In the genomic region with DNA sequence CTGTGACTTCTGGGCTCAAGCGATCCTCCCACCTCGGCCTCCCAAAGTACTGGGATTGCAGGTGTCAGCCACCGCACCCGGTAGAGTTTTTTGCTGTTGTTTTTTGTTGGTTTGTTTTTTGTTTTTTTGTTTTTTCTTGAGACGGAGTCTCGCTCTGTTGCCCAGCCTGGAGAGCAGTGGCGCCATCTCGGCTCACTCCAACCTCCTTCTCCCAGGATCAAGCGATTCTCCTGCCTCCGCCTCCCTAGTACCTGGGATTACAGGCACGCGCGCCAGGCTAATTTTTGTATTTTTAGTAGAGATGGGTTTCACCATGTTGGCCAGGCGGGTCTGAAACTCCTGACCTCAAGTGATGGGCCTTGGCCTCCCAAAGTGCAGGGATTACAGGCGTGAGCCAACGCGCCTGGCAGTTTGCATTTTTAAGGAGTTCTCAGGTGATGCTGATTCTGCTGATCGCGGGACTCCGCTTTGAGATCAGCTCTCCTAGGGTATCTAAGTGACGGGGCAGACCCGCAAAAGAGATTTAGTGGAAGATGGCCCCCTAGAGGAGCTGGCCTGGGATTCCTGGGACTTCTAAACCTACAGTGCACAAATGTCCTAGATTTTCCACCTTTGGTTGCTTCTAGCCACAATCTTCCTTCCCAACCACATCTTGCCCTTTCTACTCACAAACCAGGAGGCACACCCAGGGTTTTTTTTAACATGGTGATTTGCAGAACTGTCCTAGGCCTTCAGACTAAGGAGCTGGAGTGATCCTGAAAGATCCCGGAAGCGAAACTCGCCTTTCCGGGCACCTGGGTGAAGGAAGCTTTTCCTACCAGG, we compare ENCODE assay signal across 8 cellular contexts. TPM values are rescaled to one million over a fixed set of nuclear protein-coding genes. Genes with fewer than 3 reads are reported as not detected.
DNase-seq lines count a peak whose midpoint lies in the region; ATAC-seq, FAIRE-seq and TF ChIP-seq lines count a peak whose summit lies in the region.

No MANE protein-coding gene starts in this region.

- H3K27me3 ChIP-seq in Panc1 (ENCODE audit: control insufficient read depth, insufficient read depth, low read length) (no peaks in the 10 kb centered on the region), esophagus (ENCODE audit: control insufficient read depth in 1 of 2, insufficient read depth in 2 of 2, low read length in 2 of 2) (no peaks in the 10 kb centered on the region)

- H3K9me3 ChIP-seq in Panc1 (ENCODE audit: control insufficient read depth, insufficient read depth, low read depth, low read length): no peaks in the 10 kb centered on the region
- H3K9me3 ChIP-seq in esophagus (ENCODE audit: control insufficient read depth in 2 of 2, insufficient read depth in 1 of 2, low read depth in 1 of 2, low read length in 1 of 2): no peaks in the 10 kb centered on the region

- no peaks in the 10 kb centered on the region for H3K36me3 ChIP-seq in Panc1 (ENCODE audit: control insufficient read depth, insufficient read depth, low read length)
- H3K36me3 ChIP-seq in esophagus (ENCODE audit: control insufficient read depth in 2 of 2, insufficient read depth in 2 of 2, low read length in 1 of 2): no peaks in the 10 kb centered on the region

- intact Hi-C loops in Panc1 (cut with micrococcal nuclease; ENCODE audit: unreplicated experiment): no loop called here

- TF ChIP-seq CTCF in GM12865 (IDR thresholded peaks at IDR 0.05; ENCODE audit: insufficient read depth, low read depth, low read length, missing control alignments) (no peak), Panc1 (IDR thresholded peaks at IDR 0.05) (no peak; the same call in 1 of the 2 replicates), osteocyte (IDR thresholded peaks at IDR 0.05) (peak; percentile 33), D721Med (IDR thresholded peaks at IDR 0.05; ENCODE audit: insufficient read depth, missing control alignments) (no peak)

- H3K4me3 Mint-ChIP-seq in osteocyte (ENCODE audit: unreplicated experiment): peak overlapping the region; percentile 89

- no peak for FAIRE-seq in D721Med (lab: Jason Lieb, UNC)

- WGBS in esophagus, 2 donors: 78 to 82% methylated on average over 26 of the region's 26 CpGs

- ATAC-seq in Panc1: peak; percentile 57

- POLR2A ChIA-PET in Panc1 (lab: Charles Lee): interaction anchor here (1.7 kb wide), 1 partner anchor 18 kb away, joined by 5 read pairs; no protein-coding TSS in a partner anchor

- H3K27ac Mint-ChIP-seq in osteocyte (ENCODE audit: unreplicated experiment): peak overlapping the region; percentile 94

- peaks cover 7% of the 10 kb centered on the region for H3K36me3 Mint-ChIP-seq in osteocyte (ENCODE audit: unreplicated experiment)

- H3K27ac ChIP-seq in Panc1 (ENCODE audit: low read length): peak overlapping the region; percentile 94
- no peak overlapping the region for H3K27ac ChIP-seq in esophagus (ENCODE audit: low read depth in 2 of 2, low read length in 1 of 2)

- H3K4me3 ChIP-seq in GM12865 (ENCODE audit: low read depth, low read length) (peak overlapping the region; percentile 79), Panc1 (ENCODE audit: low read depth in 2 of 2, low read length in 2 of 2) (peak overlapping the region; percentile 82 to 94), esophagus (ENCODE audit: low read depth in 1 of 2, low read length in 2 of 2) (peak overlapping the region; percentile 55 to 64)

- no TSS peak for BruUV-seq in Panc1 (replicated peaks; lab: Mats Ljungman, UMichigan)

- H3K4me1 Mint-ChIP-seq in osteocyte (ENCODE audit: unreplicated experiment): peaks cover 29% of the 10 kb centered on the region

- in situ Hi-C loops in ACHN (cut with HindIII; ENCODE audit: low pct_ligation_motif_present, low pct_unique_long_range_greater_than_20kb, low sequenced_read_pairs) (no loop called here), Panc1 (cut with HindIII; ENCODE audit: low pct_unique_long_range_greater_than_20kb, low sequenced_read_pairs) (no loop called here)

- DNase-seq in ACHN (peak; percentile 18), GM12865 (ENCODE audit: low read depth) (peak; percentile 28), Panc1 (ENCODE audit: low read depth, low spot score) (peak; percentile 42), osteocyte (ENCODE audit: extremely low spot score, unreplicated experiment) (no peak), globus pallidus (ENCODE audit: low spot score) (no peak), midbrain (lab: John Stamatoyannopoulos, UW) (no peak), D721Med (ENCODE audit: insufficient read length, low spot score) (no peak)

- H3K4me1 ChIP-seq in Panc1 (ENCODE audit: control insufficient read depth, insufficient read depth, low read length) (peaks cover 8% of the 10 kb centered on the region; the same call in 1 of the 2 replicates), esophagus (ENCODE audit: control insufficient read depth in 2 of 2, insufficient read depth in 2 of 2, low read length in 1 of 2) (no peaks in the 10 kb centered on the region)

- H3K27me3 Mint-ChIP-seq in osteocyte (ENCODE audit: unreplicated experiment): peaks cover 4% of the 10 kb centered on the region

- H3K9me3 Mint-ChIP-seq in osteocyte (ENCODE audit: unreplicated experiment): no peaks in the 10 kb centered on the region

- CTCF ChIA-PET in Panc1 (lab: Charles Lee): interaction anchor here (0.6 to 1.8 kb wide), 5 partner anchors 15 to 80 kb away, joined by 3 to 13 read pairs (median 4); no protein-coding TSS in a partner anchor

RNA-seq across cellular contexts. Expression of a gene that starts 45.2 kb away (rescaled TPM):
- total RNA-seq in Panc1 (2021; ENCODE audit: unreplicated experiment) (not detected), osteocyte (not detected in 2 replicates)
- not detected for polyA plus RNA-seq in Panc1 (2012; ENCODE audit: insufficient read length)
- polyA plus RNA-seq in esophagus: not detected

RNA-seq across cellular contexts. Expression of a gene that starts 45.9 kb away (rescaled TPM):
- total RNA-seq in Panc1 (2021; ENCODE audit: unreplicated experiment) (9.6 TPM), osteocyte (4.1 and 4.5 TPM in 2 replicates)
- polyA plus RNA-seq in Panc1 (2012; ENCODE audit: insufficient read length): 11.8 TPM
- polyA plus RNA-seq in esophagus: under 1 TPM; 0.84 to 0.91 TPM

RNA-seq across cellular contexts. Expression of a gene that starts 53.5 kb away (rescaled TPM):
- total RNA-seq in Panc1 (2021; ENCODE audit: unreplicated experiment) (not detected), osteocyte (not detected in 2 replicates)
- polyA plus RNA-seq in Panc1 (2012; ENCODE audit: insufficient read length): not detected
- not detected for polyA plus RNA-seq in esophagus

Comparison
In these comparisons a context has a peak if more than half of its experiments do, and no peak if none do; other contexts are left out.
1. DNase-seq: peak in ACHN (single experiment), GM12865 (single experiment) and Panc1 (single experiment); none in osteocyte (single experiment), globus pallidus (single experiment), midbrain (single experiment) and D721Med (single experiment).
2. Peak in every context shown above with its lines, with median percentiles within 50 percentile points of each other: H3K4me3 ChIP-seq.